In the genomic region with DNA sequence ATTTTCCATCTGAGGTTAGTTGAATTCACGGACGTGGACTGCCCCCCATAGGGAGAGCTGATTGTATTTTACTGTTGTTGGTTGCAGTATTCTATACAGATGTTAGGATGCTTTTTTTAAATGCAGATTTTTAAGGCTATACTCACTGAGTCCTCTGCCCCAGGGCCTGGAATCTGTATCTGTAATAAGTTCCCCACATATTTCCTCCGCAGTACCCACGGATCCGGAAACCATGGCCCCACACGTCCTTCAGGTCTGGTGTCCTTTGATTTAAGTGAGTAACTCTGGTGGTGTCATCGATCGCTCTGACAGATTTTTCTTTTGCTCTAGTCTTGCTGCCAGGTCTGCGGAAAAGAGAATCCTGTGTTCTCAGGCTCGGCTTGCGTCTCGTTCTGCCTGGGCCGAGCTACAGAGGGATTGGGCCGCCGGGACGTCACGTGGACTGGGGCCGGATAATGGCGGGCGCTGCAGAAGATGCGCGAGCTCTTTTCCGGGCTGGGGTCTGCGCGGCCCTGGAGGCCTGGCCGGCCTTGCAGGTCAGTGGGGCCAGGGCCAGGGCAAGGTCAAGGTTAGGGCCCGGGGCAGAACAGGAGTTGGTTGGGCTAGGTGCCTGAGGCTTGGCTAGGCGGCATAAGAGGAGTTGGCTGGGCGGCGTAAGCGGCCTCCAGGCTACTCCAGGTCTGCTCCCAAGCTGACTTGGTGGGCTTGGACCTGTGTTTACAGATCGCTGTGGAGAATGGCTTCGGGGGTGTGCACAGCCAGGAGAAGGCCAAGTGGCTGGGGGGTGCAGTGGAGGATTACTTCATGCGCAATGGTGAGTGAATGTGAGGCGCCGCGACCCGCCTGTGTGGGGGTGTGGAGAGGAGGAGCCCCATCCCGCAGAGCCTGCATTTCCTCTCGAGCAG, we compare ENCODE assay signal across 8 cellular contexts. TPM values are rescaled to one million over a fixed set of nuclear protein-coding genes. Genes with fewer than 3 reads are reported as not detected.
A peak's percentile ranks its signal among the peaks of the same experiment; 100 is the strongest.
DNase-seq lines count a peak whose midpoint lies in the region; ATAC-seq and TF ChIP-seq lines count a peak whose summit lies in the region.

TSS of gene TSR2 (plus strand) at position 438 of the 905 bp plus-strand sequence. CDS start at position 456, 18 bp downstream.

- peak within 1 kb of the TSS; percentile 89 for H3K27ac Mint-ChIP-seq in progenitor cell of endocrine pancreas

- TF ChIP-seq CTCF in GM13976 (IDR thresholded peaks at IDR 0.05; ENCODE audit: borderline replicate concordance, control extremely low read depth, extremely low read depth, insufficient read depth, missing control alignments), result no peak
- peak in 1 of 9 donors; percentile 14 for TF ChIP-seq CTCF in heart right ventricle (IDR thresholded peaks at IDR 0.05)
- peak; percentile 33 for TF ChIP-seq CTCF in progenitor cell of endocrine pancreas (IDR thresholded peaks at IDR 0.05; ENCODE audit: unreplicated experiment)
- TF ChIP-seq CTCF in upper lobe of right lung (IDR thresholded peaks at IDR 0.05), result no peak

- H3K27ac ChIP-seq in adipose tissue (ENCODE audit: low read depth, low read length), result no peak within 1 kb of the TSS
- H3K27ac ChIP-seq in heart right ventricle, result peak within 1 kb of the TSS in 7 of 10 donors; percentile 24 to 81 (median 66)
- peak within 1 kb of the TSS; percentile 65 for H3K27ac ChIP-seq in upper lobe of right lung

- peak within 1 kb of the TSS; percentile 91 for H3K4me3 Mint-ChIP-seq in progenitor cell of endocrine pancreas (ENCODE audit: low read depth)

- H3K4me1 ChIP-seq in heart right ventricle, result peaks cover 0 to 19% (median 12%) of the 10 kb centered on the region in 9 donors
- no peaks in the 10 kb centered on the region for H3K4me1 ChIP-seq in upper lobe of right lung

- ATAC-seq in HG02840 (IDR thresholded peaks at IDR 0.05; ENCODE audit: low FRiP score, unreplicated experiment) (peak; percentile 98), heart right ventricle (peak; percentile 95 to 99 (median 99)), upper lobe of right lung (peak; percentile 100)

- H3K4me1 Mint-ChIP-seq in progenitor cell of endocrine pancreas (ENCODE audit: low read depth), result peaks cover 10% of the 10 kb centered on the region

- peaks cover 16% of the 10 kb centered on the region for H3K9me3 Mint-ChIP-seq in progenitor cell of endocrine pancreas (ENCODE audit: low read depth)

- H3K36me3 ChIP-seq in heart right ventricle (peaks cover 0 to 25% (median 0%) of the 10 kb centered on the region in 9 donors), upper lobe of right lung (no peaks in the 10 kb centered on the region)

- DNase-seq in GM13976 (ENCODE audit: low spot score), result peak; percentile 81
- peak; percentile 53 for DNase-seq in NCI-H1417 treated with DMSO at 0.1 percent for 48 hours (lab: John Stamatoyannopoulos, UW)
- DNase-seq in T follicular helper cell (ENCODE audit: low read depth), result peak; percentile 69
- peak; percentile 74 to 81 for DNase-seq in heart right ventricle
- peak; percentile 51 for DNase-seq in progenitor cell of endocrine pancreas (ENCODE audit: low spot score, unreplicated experiment)
- DNase-seq in upper lobe of right lung, result peak; percentile 87

- H3K4me3 ChIP-seq in heart right ventricle, result peak within 1 kb of the TSS; percentile 62 to 95 (median 84)
- H3K4me3 ChIP-seq in upper lobe of right lung, result peak within 1 kb of the TSS; percentile 83

- H3K27me3 Mint-ChIP-seq in progenitor cell of endocrine pancreas, result no peaks in the 10 kb centered on the region

- H3K36me3 Mint-ChIP-seq in progenitor cell of endocrine pancreas (ENCODE audit: insufficient read depth), result peaks cover 9% of the 10 kb centered on the region

- H3K27me3 ChIP-seq in heart right ventricle, result peaks cover 0 to 11% (median 0%) of the 10 kb centered on the region in 7 donors
- H3K27me3 ChIP-seq in upper lobe of right lung, result no peaks in the 10 kb centered on the region

- 0 to 30% (median 1%) methylated on average over 34 to 40 of the region's 40 CpGs for WGBS in adipose tissue, 3 donors
- WGBS in heart right ventricle, 2 donors, result 0 to 1% methylated on average over 39 to 40 of the region's 40 CpGs

- H3K9me3 ChIP-seq in heart right ventricle, result no peaks in the 10 kb centered on the region
- no peaks in the 10 kb centered on the region for H3K9me3 ChIP-seq in upper lobe of right lung

- in situ Hi-C loops in GM13976 (cut with MboI; ENCODE audit: low sequenced_read_pairs, unreplicated experiment), result no loop called here

- intact Hi-C loops in heart right ventricle (cut with DNase I) (loop anchor here in 2 of 10 donors (2.0 to 10.0 kb wide), 2 partner anchors 43 to 55 kb away; partner anchors contain the start of gene FGD1 (in 1 of the 2)), upper lobe of right lung (cut with DNase I) (no loop called here)

RNA-seq across cellular contexts. Expression of gene TSR2, which starts in this region (rescaled TPM):
- polyA plus RNA-seq in adipose tissue (10 to 100 TPM; 20.8 to 62.5 (median 33.0) TPM), heart right ventricle (10 to 100 TPM; 40.3 to 45.5 TPM)
- total RNA-seq in heart right ventricle (10 to 100 TPM; 34.3 to 48.6 (median 40.0) TPM), progenitor cell of endocrine pancreas (30.6 and 31.5 TPM in 2 replicates), upper lobe of right lung (38.4 TPM)
